In genomic region chr7:7970620-7971307, GRCh38 we compare ENCODE assay signal across 8 cellular contexts. TPM values are rescaled to one million over a fixed set of nuclear protein-coding genes. Genes with fewer than 3 reads are reported as not detected.
DNase-seq lines count a peak whose midpoint lies in the region; ATAC-seq, FAIRE-seq and TF ChIP-seq lines count a peak whose summit lies in the region.

No MANE protein-coding gene starts in this region.

- H3K4me3 Mint-ChIP-seq in natural killer cell treated with Interleukin-12 subunit alpha and Interleukin-12 subunit beta and Interleukin-15 and Interleukin-18, amount 100 ng/mL, for 72 hours: no peak overlapping the region

- no peak overlapping the region for H3K27ac Mint-ChIP-seq in natural killer cell treated with Interleukin-12 subunit alpha and Interleukin-12 subunit beta and Interleukin-15 and Interleukin-18, amount 100 ng/mL, for 72 hours

- H3K27me3 ChIP-seq in stomach: no peaks in the 10 kb centered on the region

- H3K4me1 ChIP-seq in stomach: peaks cover 0 to 48% (median 29%) of the 10 kb centered on the region in 4 donors

- no peak for TF ChIP-seq CTCF in stomach (IDR thresholded peaks at IDR 0.05)
- no peak for TF ChIP-seq CTCF in GM13977 (IDR thresholded peaks at IDR 0.05; ENCODE audit: extremely low read depth, insufficient read depth, missing control alignments)

- 15 to 47% (median 38%) methylated on average over 5 of the region's 5 CpGs for WGBS in stomach, 5 donors

- peak overlapping the region; percentile 89 to 98 (median 95) for H3K4me3 ChIP-seq in stomach

- peak; percentile 43; the same call in 1 of the 2 replicates for TF ChIP-seq POLR2A in GM12891 (IDR thresholded peaks at IDR 0.05; ENCODE audit: low read depth, low read length)
- TF ChIP-seq POLR2A in stomach (IDR thresholded peaks at IDR 0.05): no peak

- DNase-seq in A172 (ENCODE audit: low spot score): peak; percentile 26
- DNase-seq in GM12891 (ENCODE audit: insufficient read length, low spot score): no peak
- peak; percentile 39 for DNase-seq in RCC 7860 (ENCODE audit: low spot score)
- peak; percentile 53 for DNase-seq in globus pallidus (ENCODE audit: low spot score)
- no peak for DNase-seq in stomach
- no peak for DNase-seq in natural killer cell treated with Interleukin-12 subunit alpha and Interleukin-12 subunit beta and Interleukin-15 and Interleukin-18, amount 100 ng/mL, for 72 hours (ENCODE audit: low spot score)
- DNase-seq in GM13977 (ENCODE audit: low spot score): no peak
- DNase-seq in HPDE6-E6E7 (ENCODE audit: extremely low spot score): no peak

- H3K27ac ChIP-seq in stomach: peak overlapping the region in 4 of 5 donors; percentile 88 to 98 (median 96)

- peaks cover 16 to 30% of the 10 kb centered on the region in 2 donors for H3K4me1 Mint-ChIP-seq in natural killer cell treated with Interleukin-12 subunit alpha and Interleukin-12 subunit beta and Interleukin-15 and Interleukin-18, amount 100 ng/mL, for 72 hours (ENCODE audit: low read depth in 2 of 2)

- H3K27me3 Mint-ChIP-seq in natural killer cell treated with Interleukin-12 subunit alpha and Interleukin-12 subunit beta and Interleukin-15 and Interleukin-18, amount 100 ng/mL, for 72 hours: no peaks in the 10 kb centered on the region

- intact Hi-C loops in stomach (cut with DNase I; ENCODE audit: low total_unique reads): no loop called here

- ATAC-seq in natural killer cell treated with Interleukin-12 subunit alpha and Interleukin-12 subunit beta and Interleukin-15 and Interleukin-18, amount 100 ng/mL, for 72 hours: no peak

- H3K36me3 ChIP-seq in stomach: no peaks in the 10 kb centered on the region

- H3K36me3 Mint-ChIP-seq in natural killer cell treated with Interleukin-12 subunit alpha and Interleukin-12 subunit beta and Interleukin-15 and Interleukin-18, amount 100 ng/mL, for 72 hours: no peaks in the 10 kb centered on the region

- H3K9me3 Mint-ChIP-seq in natural killer cell treated with Interleukin-12 subunit alpha and Interleukin-12 subunit beta and Interleukin-15 and Interleukin-18, amount 100 ng/mL, for 72 hours: no peaks in the 10 kb centered on the region

- FAIRE-seq in GM12891 (lab: Jason Lieb, UNC): peak; percentile 80
- FAIRE-seq in RCC 7860 (lab: Jason Lieb, UNC): peak; percentile 33

- in situ Hi-C loops in GM13977 (cut with MboI; ENCODE audit: low pct_unique_long_range_greater_than_20kb, low sequenced_read_pairs, unreplicated experiment): no loop called here

- TF ChIP-seq EP300 in stomach (IDR thresholded peaks at IDR 0.05): no peak

- no peaks in the 10 kb centered on the region for H3K9me3 ChIP-seq in stomach

TF ChIP-seq in GM12891, 5 proteins besides CTCF, POLR2A, EP300 and RAD21:
- 0 out of 2 replicates have a peak, but pooled peaks have one; percentile 9 for TF ChIP-seq POU2F2 (IDR thresholded peaks at IDR 0.05; ENCODE audit: low read depth, low read length)
- no peak for TF ChIP-seq TAF1 (IDR thresholded peaks at IDR 0.05; ENCODE audit: low read depth, low read length)
- TF ChIP-seq POLR2AphosphoS5 (IDR thresholded peaks at IDR 0.05; ENCODE audit: low read depth, low read length): no peak
- no peak for TF ChIP-seq SPI1 (IDR thresholded peaks at IDR 0.05; ENCODE audit: low read depth, low read length)
- TF ChIP-seq PAX5 (IDR thresholded peaks at IDR 0.05; ENCODE audit: insufficient read depth, low read length, severe bottlenecking): no peak

RNA-seq across cellular contexts. Expression of gene GLCCI1, which starts 2.2 kb away (rescaled TPM):
- 3.0 and 7.2 TPM in 2 replicates for total RNA-seq in A172 (2014; rRNA removed; shearing (Covaris generic))
- 24.1 TPM for polyA plus RNA-seq in GM12891 (2012; ENCODE audit: low read depth, missing spikeins)
- 10 to 100 TPM in 4 of 5 donors, 1 to 10 TPM in 1; 4.6 to 60.9 (median 26.6) TPM for total RNA-seq in stomach
- 1 to 10 TPM; 2.6 to 3.2 (median 3.0) TPM for polyA plus RNA-seq in stomach
- 10 to 100 TPM; 15.5 to 16.7 TPM for total RNA-seq in natural killer cell treated with Interleukin-12 subunit alpha and Interleukin-12 subunit beta and Interleukin-15 and Interleukin-18, amount 100 ng/mL, for 72 hours

Comparison
In these comparisons a context has a peak if more than half of its experiments do, and no peak if none do; other contexts are left out.
1. DNase-seq: peak in A172 (single experiment), RCC 7860 (single experiment) and globus pallidus (single experiment); none in GM12891 (single experiment), stomach (single experiment), natural killer cell treated with Interleukin-12 subunit alpha and Interleukin-12 subunit beta and Interleukin-15 and Interleukin-18, amount 100 ng/mL, for 72 hours (single experiment), GM13977 (single experiment) and HPDE6-E6E7 (single experiment).